ENCODE assay signal across 8 cellular contexts in genomic region chr1:60765204-60765603, GRCh38.
DNase-seq lines count a peak whose midpoint lies in the region; ATAC-seq and TF ChIP-seq lines count a peak whose summit lies in the region.

No MANE protein-coding gene starts in this region.

- peak in 2 of 4 donors; percentile 45 to 64 for ATAC-seq in heart left ventricle
- no peak for ATAC-seq in HG03108 (IDR thresholded peaks at IDR 0.05; ENCODE audit: unreplicated experiment)
- no peak for ATAC-seq in stimulated activated naive CD8-positive, alpha-beta T cell treated with anti-CD3 and anti-CD28 coated beads, Interleukin-15, Interleukin-2, amounts not matched to agents 100 U/mL and 50 U/mL, for 24 hours

- 34 to 54% (median 42%) methylated on average over 5 of the region's 5 CpGs for WGBS in heart left ventricle, 4 donors
- 51 to 55% methylated on average over 5 of the region's 5 CpGs for WGBS in tibial nerve, 2 donors

- no peak overlapping the region for H3K9ac ChIP-seq in MM.1S (ENCODE audit: low read length)

- no peaks in the 10 kb centered on the region for H3K4me1 ChIP-seq in MM.1S (ENCODE audit: low read length)
- H3K4me1 ChIP-seq in heart left ventricle = peaks cover 0 to 35% (median 10%) of the 10 kb centered on the region in 12 donors
- peaks cover 0 to 8% (median 0%) of the 10 kb centered on the region in 4 donors for H3K4me1 ChIP-seq in tibial nerve

- no peaks in the 10 kb centered on the region for H3K9me2 ChIP-seq in MM.1S (replicated peaks; ENCODE audit: insufficient read depth, low read length)

- intact Hi-C loops in heart left ventricle (cut with DNase I) = loop anchor here (1.0 to 10.0 kb wide), 7 partner anchors 140 to 790 kb away; no protein-coding TSS in a partner anchor

- H3K27ac ChIP-seq in MM.1S (ENCODE audit: low read length) = no peak overlapping the region
- H3K27ac ChIP-seq in heart left ventricle = no peak overlapping the region
- no peak overlapping the region for H3K27ac ChIP-seq in tibial nerve

- no peak for TF ChIP-seq POLR2A in heart left ventricle (IDR thresholded peaks at IDR 0.05)
- TF ChIP-seq POLR2A in tibial nerve (IDR thresholded peaks at IDR 0.05) = no peak

- no peaks in the 10 kb centered on the region for H3K79me2 ChIP-seq in MM.1S (ENCODE audit: low read length)

- H4K20me1 ChIP-seq in MM.1S (ENCODE audit: insufficient read depth, low read length) = no peaks in the 10 kb centered on the region

- no peak overlapping the region for H3K4me2 ChIP-seq in MM.1S (ENCODE audit: low read depth, low read length)

- no peaks in the 10 kb centered on the region for H3K36me3 ChIP-seq in MM.1S (replicated peaks; ENCODE audit: insufficient read depth, low read length)
- no peaks in the 10 kb centered on the region for H3K36me3 ChIP-seq in heart left ventricle
- H3K36me3 ChIP-seq in tibial nerve = no peaks in the 10 kb centered on the region

- TF ChIP-seq CTCF in GM12874 (IDR thresholded peaks at IDR 0.05; ENCODE audit: insufficient read depth, low read depth, low read length) (peak; percentile 47), MM.1S (IDR thresholded peaks at IDR 0.05; ENCODE audit: low read length) (peak; percentile 50), heart left ventricle (IDR thresholded peaks at IDR 0.05) (peak; percentile 31 to 71 (median 59)), tibial nerve (IDR thresholded peaks at IDR 0.05) (peak in 4 of 5 experiments; percentile 10 to 30 (median 20))

- TF ChIP-seq EP300 in tibial nerve (IDR thresholded peaks at IDR 0.05) = no peak

- H3K9me3 ChIP-seq in MM.1S (replicated peaks; ENCODE audit: insufficient read depth, low read length) = no peaks in the 10 kb centered on the region
- no peaks in the 10 kb centered on the region for H3K9me3 ChIP-seq in heart left ventricle
- no peaks in the 10 kb centered on the region for H3K9me3 ChIP-seq in tibial nerve

- H3F3A ChIP-seq in MM.1S (ENCODE audit: insufficient read depth, low read length) = no peaks in the 10 kb centered on the region

- DNase-seq in MM.1S (peak; percentile 21), SKM-1 (lab: John Stamatoyannopoulos, UW; ENCODE audit: unreplicated experiment) (peak; percentile 29), heart left ventricle (no peak), tibial nerve (ENCODE audit: low spot score in 2 of 2) (no peak), cerebellar nuclear complex (lab: John Stamatoyannopoulos, UW) (no peak)
- no peak for DNase-seq in stimulated activated naive CD8-positive, alpha-beta T cell treated with anti-CD3 and anti-CD28 coated beads, Interleukin-15, Interleukin-2, amounts not matched to agents 100 U/mL and 50 U/mL, for 24 hours

- H3K27me3 ChIP-seq in MM.1S (replicated peaks; ENCODE audit: insufficient read depth, low read length) = no peaks in the 10 kb centered on the region
- H3K27me3 ChIP-seq in heart left ventricle = peaks cover 0 to 4% (median 0%) of the 10 kb centered on the region in 9 donors
- H3K27me3 ChIP-seq in tibial nerve = no peaks in the 10 kb centered on the region

- H3K4me3 ChIP-seq in MM.1S (ENCODE audit: low read length) (no peak overlapping the region), heart left ventricle (no peak overlapping the region), tibial nerve (no peak overlapping the region)

- no peak overlapping the region for H2AFZ ChIP-seq in MM.1S (ENCODE audit: low read length)

Comparison
In these comparisons a context has a peak if more than half of its experiments do, and no peak if none do; other contexts are left out.
1. DNase-seq: peak in MM.1S (single experiment) and SKM-1 (single experiment); none in heart left ventricle (0 of 5), tibial nerve (0 of 2), cerebellar nuclear complex (0 of 2) and stimulated activated naive CD8-positive, alpha-beta T cell treated with anti-CD3 and anti-CD28 coated beads, Interleukin-15, Interleukin-2, amounts not matched to agents 100 U/mL and 50 U/mL, for 24 hours (single experiment).
2. Peak in every context shown above with its lines, with median percentiles within 50 percentile points of each other: CTCF ChIP-seq.